6 cellular contexts compared by ENCODE assay signal in genomic region chr9:136438548-136438908, GRCh38. TPM values are rescaled to one million over a fixed set of nuclear protein-coding genes. Genes with fewer than 3 reads are reported as not detected.
DNase-seq lines count a peak whose midpoint lies in the region; ATAC-seq, FAIRE-seq and TF ChIP-seq lines count a peak whose summit lies in the region.

No MANE protein-coding gene starts in this region.

- H3K9ac ChIP-seq in K562 (ENCODE audit: insufficient read depth in 1 of 2, low read depth in 2 of 2, low read length in 2 of 2), result peak overlapping the region; percentile 82 to 98; a peak in 3 of 4 replicates

- peak; percentile 30 for ATAC-seq in K562
- ATAC-seq in natural killer cell, result peak; percentile 8 to 11 (median 9)

- intact Hi-C loops in K562 (cut with micrococcal nuclease) (no loop called here), natural killer cell (cut with micrococcal nuclease) (no loop called here), posterior vena cava (cut with DNase I) (no loop called here)

- no peaks in the 10 kb centered on the region for H3K9me3 Mint-ChIP-seq in natural killer cell

- WGBS in K562 (ENCODE audit: insufficient coverage, low coverage, missing lambda C conversion rate), result 4% methylated on average over 24 of the region's 36 CpGs

- peak overlapping the region; percentile 16; the same call in 1 of the 2 replicates for H2AFZ ChIP-seq in K562 (ENCODE audit: low read depth, low read length)

- H3K27ac Mint-ChIP-seq in natural killer cell, result peak overlapping the region in 1 of 2 donors; percentile 35

- FAIRE-seq in K562 (lab: Jason Lieb, UNC), result no peak

- H3K27ac ChIP-seq in K562 (ENCODE audit: extremely low read depth, low read depth, low read length), result peak overlapping the region; percentile 87; the same call in 1 of the 3 replicates

- peaks cover 21 to 64% of the 10 kb centered on the region in 2 experiments for H3K4me1 ChIP-seq in K562 (replicated peaks in 1 of 2; ENCODE audit: control insufficient read depth in 2 of 2, insufficient read depth in 2 of 2, low read length in 2 of 2)

- in situ Hi-C loops in K562 (cut with MboI), result no loop called here

- TF ChIP-seq EP300 in K562 (IDR thresholded peaks at IDR 0.05; ENCODE audit: low read length), result no peak

- peaks cover 61% of the 10 kb centered on the region; the same call in 2 of the 3 replicates for H3K36me3 ChIP-seq in K562 (ENCODE audit: control insufficient read depth, insufficient read depth, low read length)

- H3K27me3 ChIP-seq in K562 (ENCODE audit: control insufficient read depth in 2 of 2, insufficient read depth in 2 of 2, low read length in 2 of 2), result no peaks in the 10 kb centered on the region

- peaks cover 14% of the 10 kb centered on the region for H3K9me1 ChIP-seq in K562 (ENCODE audit: control insufficient read depth, insufficient read depth, low read length)

- no TSS peak for BruUV-seq in K562 (replicated peaks; lab: Mats Ljungman, UMichigan)

- H3K4me3 ChIP-seq in AG04449 (ENCODE audit: low read depth, low read length), result peak overlapping the region; percentile 72
- peak overlapping the region; percentile 92 for H3K4me3 ChIP-seq in K562

- no peak for TF ChIP-seq POLR2A in K562 (conservative IDR thresholded peaks at IDR 0.05)

- H3K27me3 Mint-ChIP-seq in natural killer cell (ENCODE audit: low read depth in 2 of 2), result no peaks in the 10 kb centered on the region

- CTCF ChIA-PET in AG04449 (lab: Yijun Ruan, JAX) (interaction anchor here (0.7 to 4.2 kb wide), 9 partner anchors 9 to 126 kb away, joined by 3 to 13 read pairs (median 4); no protein-coding TSS in a partner anchor), K562 (lab: Yijun Ruan, JAX; ENCODE audit: low intra/inter-chr PET ratio) (interaction anchor here (0.6 kb wide), 1 partner anchor 193 kb away, joined by 3 read pairs; no protein-coding TSS in a partner anchor)

- H3K4me3 Mint-ChIP-seq in natural killer cell, result peak overlapping the region; percentile 65

- H3K9me3 ChIP-seq in K562 (replicated peaks; ENCODE audit: control insufficient read depth, insufficient read depth, low read depth, low read length), result no peaks in the 10 kb centered on the region

- TF ChIP-seq CTCF in AG04449 (IDR thresholded peaks at IDR 0.05; ENCODE audit: insufficient read depth, low read length, missing control alignments) (peak; percentile 2), K562 (IDR thresholded peaks at IDR 0.05 in 2 of 3, conservative IDR thresholded peaks at IDR 0.05 in 1 of 3; ENCODE audit: insufficient read depth in 2 of 3, low read depth in 1 of 3, low read length in 3 of 3) (0 out of 6 replicates have a peak, but pooled peaks of 1 of the 3 experiments have one; percentile 5), natural killer cell (IDR thresholded peaks at IDR 0.05) (no peak)

- POLR2A ChIA-PET in AG04449 (lab: Yijun Ruan, JAX) (no interaction called here), K562 (lab: Yijun Ruan, JAX) (interaction anchor here (0.8 to 2.2 kb wide), 4 partner anchors 9 to 76 kb away, joined by 3 to 9 read pairs (median 4); partner anchors contain the start of genes ENTR1 and PMPCA)

- TF ChIP-seq RAD21 in K562 (CRISPR knock-in tag; conservative IDR thresholded peaks at IDR 0.05 in 1 of 2, IDR thresholded peaks at IDR 0.05 in 1 of 2), result no peak

- H3K4me2 ChIP-seq in K562 (ENCODE audit: insufficient read depth, low read length), result peak overlapping the region; percentile 83

- peaks cover 28% of the 10 kb centered on the region; the same call in 1 of the 2 replicates for H4K20me1 ChIP-seq in K562 (replicated peaks; ENCODE audit: control insufficient read depth, insufficient read depth, low read length)

- peaks cover 7% of the 10 kb centered on the region for H3K36me3 Mint-ChIP-seq in natural killer cell

- H3K79me2 ChIP-seq in K562 (ENCODE audit: control insufficient read depth, insufficient read depth, low read length), result peaks cover 49% of the 10 kb centered on the region

- DNase-seq in AG04449 (ENCODE audit: low read depth, low spot score), result no peak
- DNase-seq in HCEC 1CT, result peak; percentile 5
- DNase-seq in K562 (ENCODE audit: extremely low read depth in 1 of 4, low spot score in 3 of 4), result peak in 1 of 4 experiments; percentile 25
- no peak for DNase-seq in natural killer cell
- DNase-seq in posterior vena cava (ENCODE audit: low spot score), result no peak
- DNase-seq in effector CD4-positive, alpha-beta T cell, result no peak

- peaks cover 14 to 30% of the 10 kb centered on the region in 2 donors for H3K4me1 Mint-ChIP-seq in natural killer cell

RNA-seq across cellular contexts. Expression of gene INPP5E, which starts 1.1 kb away (rescaled TPM):
- total RNA-seq in K562 (2011; cell fraction: chromatin; rRNA removed; ENCODE audit: low replicate concordance), result 37.0 and 74.1 TPM in 2 replicates
- total RNA-seq in K562 (2011; cell fraction: nucleolus; rRNA removed), result 37.7 and 43.0 TPM in 2 replicates
- total RNA-seq in K562 (2011; cell fraction: nucleoplasm; rRNA removed), result 29.3 and 32.3 TPM in 2 replicates
- 8.8 and 11.1 TPM in 2 replicates for total RNA-seq in K562 (2014; rRNA removed)
- total RNA-seq in K562 (2014; rRNA removed; fragmentation: Illumina TruSeq; extraction: Trizol), result 2.5 and 2.9 TPM in 2 replicates
- 5.4 and 5.7 TPM in 2 replicates for total RNA-seq in K562 (2015; rRNA removed; fragmentation: Illumina TruSeq; extraction: Trizol)
- 16.3 and 17.4 TPM in 2 replicates for total RNA-seq in K562 (2021)
- 4.4 and 6.8 TPM in 2 replicates for polyA plus RNA-seq in K562 (2011; rRNA removed)
- 4.8 and 9.1 TPM in 2 replicates for polyA plus RNA-seq in K562 (2011; cell fraction: cytosol; rRNA removed)
- polyA plus RNA-seq in K562 (2011; cell fraction: nucleus; rRNA removed), result 52.4 and 74.6 TPM in 2 replicates
- polyA plus RNA-seq in K562 (2012), result 9.4 and 14.3 TPM in 2 replicates
- 4.9 and 8.4 TPM in 2 replicates for polyA plus RNA-seq in K562 (2014; fragmentation: Illumina TruSeq; extraction: Trizol)
- under 1 TPM; 0.38 to 0.56 TPM for polyA plus RNA-seq in K562 (2014; fragmentation: Nextera tagmentation; extraction: Ambion mirVana)
- polyA plus RNA-seq in K562 (2014; rRNA removed), result 14.1 and 15.1 TPM in 2 replicates
- polyA minus RNA-seq in K562 (2011; rRNA and poly(A)+ RNA removed), result 1.9 and 2.4 TPM in 2 replicates
- 3.7 and 3.8 TPM in 2 replicates for polyA minus RNA-seq in K562 (2011; cell fraction: cytosol; rRNA and poly(A)+ RNA removed)
- polyA minus RNA-seq in K562 (2011; cell fraction: nucleus; rRNA and poly(A)+ RNA removed), result 10.7 and 12.0 TPM in 2 replicates
- total RNA-seq in natural killer cell, result 10 to 100 TPM; 12.1 to 15.7 (median 14.4) TPM
- 1 to 10 TPM; 8.7 TPM for total RNA-seq in posterior vena cava

RNA-seq across cellular contexts. Expression of gene PMPCA, which starts 28.1 kb away (rescaled TPM):
- total RNA-seq in K562 (2011; cell fraction: chromatin; rRNA removed; ENCODE audit: low replicate concordance), result 255 and 404 TPM in 2 replicates
- total RNA-seq in K562 (2011; cell fraction: nucleolus; rRNA removed), result 209 and 247 TPM in 2 replicates
- total RNA-seq in K562 (2011; cell fraction: nucleoplasm; rRNA removed), result 203 and 214 TPM in 2 replicates
- total RNA-seq in K562 (2014; rRNA removed) (86.6 and 111 TPM in 2 replicates), K562 (2014; rRNA removed; fragmentation: Illumina TruSeq; extraction: Trizol) (82.4 and 104 TPM in 2 replicates), K562 (2015; rRNA removed; fragmentation: Illumina TruSeq; extraction: Trizol) (66.6 and 67.5 TPM in 2 replicates), K562 (2021) (118 and 139 TPM in 2 replicates), natural killer cell (10 to 100 TPM; 78.3 to 84.8 (median 79.3) TPM), posterior vena cava (10 to 100 TPM; 30.8 to 31.2 TPM)
- polyA plus RNA-seq in K562 (2011; rRNA removed) (114 and 119 TPM in 2 replicates), K562 (2014; fragmentation: Illumina TruSeq; extraction: Trizol) (99.8 and 122 TPM in 2 replicates), K562 (2014; fragmentation: Nextera tagmentation; extraction: Ambion mirVana) (10 to 100 TPM; 23.9 to 30.0 TPM), K562 (2014; rRNA removed) (129 and 143 TPM in 2 replicates)
- 102 and 129 TPM in 2 replicates for polyA plus RNA-seq in K562 (2011; cell fraction: cytosol; rRNA removed)
- 346 and 387 TPM in 2 replicates for polyA plus RNA-seq in K562 (2011; cell fraction: nucleus; rRNA removed)
- 65.8 and 181 TPM in 2 replicates for polyA plus RNA-seq in K562 (2012)
- 81.4 and 83.2 TPM in 2 replicates for polyA minus RNA-seq in K562 (2011; rRNA and poly(A)+ RNA removed)
- 40.2 and 43.4 TPM in 2 replicates for polyA minus RNA-seq in K562 (2011; cell fraction: cytosol; rRNA and poly(A)+ RNA removed)
- polyA minus RNA-seq in K562 (2011; cell fraction: nucleus; rRNA and poly(A)+ RNA removed), result 68.0 and 90.1 TPM in 2 replicates

RNA-seq across cellular contexts. Expression of gene ENTR1, which starts 28.1 kb away (rescaled TPM):
- total RNA-seq in K562 (2011; cell fraction: chromatin; rRNA removed; ENCODE audit: low replicate concordance), result 129 and 278 TPM in 2 replicates
- total RNA-seq in K562 (2011; cell fraction: nucleolus; rRNA removed), result 185 and 197 TPM in 2 replicates
- 143 and 151 TPM in 2 replicates for total RNA-seq in K562 (2011; cell fraction: nucleoplasm; rRNA removed)
- total RNA-seq in K562 (2014; rRNA removed) (79.0 and 88.8 TPM in 2 replicates), K562 (2014; rRNA removed; fragmentation: Illumina TruSeq; extraction: Trizol) (38.1 and 38.3 TPM in 2 replicates), K562 (2015; rRNA removed; fragmentation: Illumina TruSeq; extraction: Trizol) (61.3 and 65.5 TPM in 2 replicates), K562 (2021) (101 and 104 TPM in 2 replicates), natural killer cell (10 to 100 TPM; 38.7 to 62.3 (median 41.6) TPM), posterior vena cava (10 to 100 TPM; 28.7 to 29.3 TPM)
- polyA plus RNA-seq in K562 (2011; rRNA removed) (77.3 and 92.6 TPM in 2 replicates), K562 (2014; fragmentation: Illumina TruSeq; extraction: Trizol) (72.6 and 75.9 TPM in 2 replicates), K562 (2014; fragmentation: Nextera tagmentation; extraction: Ambion mirVana) (1 to 10 TPM; 6.7 to 9.6 TPM), K562 (2014; rRNA removed) (106 and 108 TPM in 2 replicates)
- polyA plus RNA-seq in K562 (2011; cell fraction: cytosol; rRNA removed), result 45.3 and 59.9 TPM in 2 replicates
- 432 and 490 TPM in 2 replicates for polyA plus RNA-seq in K562 (2011; cell fraction: nucleus; rRNA removed)
- 54.6 and 62.9 TPM in 2 replicates for polyA plus RNA-seq in K562 (2012)
- polyA minus RNA-seq in K562 (2011; rRNA and poly(A)+ RNA removed), result 19.2 and 21.9 TPM in 2 replicates
- polyA minus RNA-seq in K562 (2011; cell fraction: cytosol; rRNA and poly(A)+ RNA removed), result 33.9 and 46.1 TPM in 2 replicates
- polyA minus RNA-seq in K562 (2011; cell fraction: nucleus; rRNA and poly(A)+ RNA removed), result 76.5 and 84.3 TPM in 2 replicates

RNA-seq across cellular contexts. Expression of gene SNAPC4, which starts 38.6 kb away (rescaled TPM):
- 42.9 and 79.4 TPM in 2 replicates for total RNA-seq in K562 (2011; cell fraction: chromatin; rRNA removed; ENCODE audit: low replicate concordance)
- 32.0 TPM in 2 replicates for total RNA-seq in K562 (2011; cell fraction: nucleolus; rRNA removed)
- 23.1 and 26.3 TPM in 2 replicates for total RNA-seq in K562 (2011; cell fraction: nucleoplasm; rRNA removed)
- total RNA-seq in K562 (2014; rRNA removed) (14.4 and 15.8 TPM in 2 replicates), K562 (2014; rRNA removed; fragmentation: Illumina TruSeq; extraction: Trizol) (7.1 and 8.8 TPM in 2 replicates), K562 (2015; rRNA removed; fragmentation: Illumina TruSeq; extraction: Trizol) (9.3 and 11.1 TPM in 2 replicates), K562 (2021) (17.1 and 18.7 TPM in 2 replicates), natural killer cell (10 to 100 TPM in 1 of 3 donors, 1 to 10 TPM in 2; 9.0 to 11.3 (median 9.4) TPM), posterior vena cava (1 to 10 TPM; 4.7 to 4.9 TPM)
- polyA plus RNA-seq in K562 (2011; rRNA removed) (4.4 and 4.5 TPM in 2 replicates), K562 (2014; fragmentation: Illumina TruSeq; extraction: Trizol) (8.8 and 9.0 TPM in 2 replicates), K562 (2014; fragmentation: Nextera tagmentation; extraction: Ambion mirVana) (under 1 TPM; 0.21 to 0.46 TPM), K562 (2014; rRNA removed) (18.7 and 21.8 TPM in 2 replicates)
- polyA plus RNA-seq in K562 (2011; cell fraction: cytosol; rRNA removed), result 3.2 and 7.4 TPM in 2 replicates
- 16.1 and 32.6 TPM in 2 replicates for polyA plus RNA-seq in K562 (2011; cell fraction: nucleus; rRNA removed)
- 9.7 and 10.5 TPM in 2 replicates for polyA plus RNA-seq in K562 (2012)
- 6.7 and 10.2 TPM in 2 replicates for polyA minus RNA-seq in K562 (2011; rRNA and poly(A)+ RNA removed)
- 6.1 and 7.4 TPM in 2 replicates for polyA minus RNA-seq in K562 (2011; cell fraction: cytosol; rRNA and poly(A)+ RNA removed)
- 8.3 and 11.7 TPM in 2 replicates for polyA minus RNA-seq in K562 (2011; cell fraction: nucleus; rRNA and poly(A)+ RNA removed)

RNA-seq across cellular contexts. Expression of gene SEC16A, which starts 44.3 kb away (rescaled TPM):
- total RNA-seq in K562 (2011; cell fraction: chromatin; rRNA removed; ENCODE audit: low replicate concordance), result 131 and 191 TPM in 2 replicates
- total RNA-seq in K562 (2011; cell fraction: nucleolus; rRNA removed), result 87.9 and 99.6 TPM in 2 replicates
- 87.4 and 93.4 TPM in 2 replicates for total RNA-seq in K562 (2011; cell fraction: nucleoplasm; rRNA removed)
- 17.1 and 20.1 TPM in 2 replicates for total RNA-seq in K562 (2014; rRNA removed)
- total RNA-seq in K562 (2014; rRNA removed; fragmentation: Illumina TruSeq; extraction: Trizol), result 9.1 and 9.3 TPM in 2 replicates
- total RNA-seq in K562 (2015; rRNA removed; fragmentation: Illumina TruSeq; extraction: Trizol), result 8.7 and 11.1 TPM in 2 replicates
- 56.1 and 62.8 TPM in 2 replicates for total RNA-seq in K562 (2021)
- polyA plus RNA-seq in K562 (2011; rRNA removed), result 14.0 and 25.1 TPM in 2 replicates
- 14.1 and 19.3 TPM in 2 replicates for polyA plus RNA-seq in K562 (2011; cell fraction: cytosol; rRNA removed)
- 83.4 and 92.4 TPM in 2 replicates for polyA plus RNA-seq in K562 (2011; cell fraction: nucleus; rRNA removed)
- polyA plus RNA-seq in K562 (2012), result 40.9 and 50.7 TPM in 2 replicates
- polyA plus RNA-seq in K562 (2014; fragmentation: Illumina TruSeq; extraction: Trizol), result 44.6 and 47.6 TPM in 2 replicates
- polyA plus RNA-seq in K562 (2014; fragmentation: Nextera tagmentation; extraction: Ambion mirVana), result 10 to 100 TPM in 1 of 2 experiments, 1 to 10 TPM in 1; 8.3 to 12.0 TPM
- polyA plus RNA-seq in K562 (2014; rRNA removed), result 30.9 and 32.2 TPM in 2 replicates
- polyA minus RNA-seq in K562 (2011; rRNA and poly(A)+ RNA removed), result 9.3 and 13.0 TPM in 2 replicates
- polyA minus RNA-seq in K562 (2011; cell fraction: cytosol; rRNA and poly(A)+ RNA removed), result 32.1 and 45.6 TPM in 2 replicates
- polyA minus RNA-seq in K562 (2011; cell fraction: nucleus; rRNA and poly(A)+ RNA removed), result 19.7 and 31.5 TPM in 2 replicates
- total RNA-seq in natural killer cell, result 10 to 100 TPM; 84.3 to 89.0 (median 87.1) TPM
- total RNA-seq in posterior vena cava, result 10 to 100 TPM; 42.2 to 47.9 TPM
